21 cellular contexts compared by ENCODE assay signal in the genomic region with DNA sequence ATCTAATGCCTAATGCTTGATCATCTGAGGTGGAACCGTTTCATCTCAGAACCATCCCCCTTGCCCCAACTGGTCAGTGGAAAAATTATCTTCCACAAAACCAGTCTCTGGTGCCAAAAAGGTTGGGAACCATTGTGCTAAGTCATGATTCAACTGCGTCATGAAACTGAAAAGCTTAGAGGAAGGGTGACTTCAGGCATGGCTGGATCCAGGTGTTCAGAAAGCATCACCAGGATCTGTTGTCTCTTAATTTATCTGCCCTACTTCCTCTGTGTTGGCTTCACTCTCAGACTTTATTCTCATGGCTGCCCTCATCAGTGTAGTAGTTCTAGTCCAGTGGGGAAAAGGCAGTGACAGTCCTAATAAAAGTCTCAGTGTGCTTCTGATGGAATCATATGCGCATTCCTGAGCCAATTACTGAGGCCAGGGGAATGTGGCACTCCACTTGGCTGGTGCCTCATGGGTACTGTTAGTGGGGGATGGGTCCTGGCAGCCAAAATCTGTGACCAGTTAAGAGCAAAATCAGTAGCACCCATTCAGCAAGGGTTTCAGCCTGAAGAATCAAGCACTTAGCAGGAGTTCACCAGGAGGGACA.
DNase-seq lines count a peak whose midpoint lies in the region; ATAC-seq and TF ChIP-seq lines count a peak whose summit lies in the region.
"Had no signal": no experiment of that assay in that cellular context is flagged by ENCODE, and none has a peak within 500 bp of the region (broad histone marks: within the 10 kb centered on the region; RNA-seq: fewer than 3 reads in every experiment).

No MANE protein-coding gene starts in this region.

- no peak overlapping the region for H2BK15ac ChIP-seq in mesendoderm (replicated peaks; ENCODE audit: low read depth)

- no peak for ATAC-seq in GM18498 (IDR thresholded peaks at IDR 0.05; ENCODE audit: unreplicated experiment)
- ATAC-seq: CD8-positive, alpha-beta T cell had no signal

- H3K36me3 ChIP-seq in mesendoderm (ENCODE audit: control insufficient read depth, insufficient read depth, low read length) (no peaks in the 10 kb centered on the region), tibial nerve (no peaks in the 10 kb centered on the region)
- H3K36me3 ChIP-seq: MG63 had no signal

- no peak overlapping the region for H3K9ac ChIP-seq in mesendoderm (ENCODE audit: low read length)

- WGBS in mesendoderm (ENCODE audit: extremely low coverage, insufficient coverage, low lambda C conversion rate) = no CpG with 5 or more reads among the region's 3 CpGs
- 81 to 92% methylated on average over 3 of the region's 3 CpGs for WGBS in tibial nerve, 2 donors

- H3K23ac ChIP-seq in mesendoderm (ENCODE audit: low read length) = no peak overlapping the region

- TF ChIP-seq CTCF in GM12865 (IDR thresholded peaks at IDR 0.05; ENCODE audit: insufficient read depth, low read depth, low read length, missing control alignments) (no peak), tibial nerve (IDR thresholded peaks at IDR 0.05) (no peak)

- H3K27me3 ChIP-seq in mesendoderm (ENCODE audit: insufficient read depth, low read length, poor library complexity) = no peaks in the 10 kb centered on the region
- no peaks in the 10 kb centered on the region for H3K27me3 ChIP-seq in tibial nerve
- H3K27me3 ChIP-seq: MG63 had no signal

- H3K18ac ChIP-seq in mesendoderm (ENCODE audit: low read length) = no peak overlapping the region

- H3K4me3 ChIP-seq in GM12865 (ENCODE audit: low read depth, low read length) = no peak overlapping the region
- no peak overlapping the region for H3K4me3 ChIP-seq in mesendoderm (ENCODE audit: low read length)
- no peak overlapping the region for H3K4me3 ChIP-seq in tibial nerve
- H3K4me3 ChIP-seq: MG63 had no signal

- H4K8ac ChIP-seq in mesendoderm (ENCODE audit: low read depth, low read length) = no peak overlapping the region

- no peaks in the 10 kb centered on the region for H3K79me1 ChIP-seq in mesendoderm (ENCODE audit: low read length)

- no peak for TF ChIP-seq EP300 in tibial nerve (IDR thresholded peaks at IDR 0.05)

- H3K27ac ChIP-seq in mesendoderm (ENCODE audit: low read depth, low read length) = no peak overlapping the region
- no peak overlapping the region for H3K27ac ChIP-seq in tibial nerve
- H3K27ac ChIP-seq: C4-2B, RWPE1 had no signal

- H3K9me3 ChIP-seq in tibial nerve = no peaks in the 10 kb centered on the region
- H3K9me3 ChIP-seq: Caco-2, MG63 had no signal

- H3K56ac ChIP-seq in mesendoderm (ENCODE audit: low read length) = no peak overlapping the region

- no peaks in the 10 kb centered on the region for H3K79me2 ChIP-seq in mesendoderm (ENCODE audit: control insufficient read depth, insufficient read depth, low read length)

- no peak overlapping the region for H2AK5ac ChIP-seq in mesendoderm (ENCODE audit: low read length)

- H4K5ac ChIP-seq in mesendoderm (ENCODE audit: low read length) = no peak overlapping the region

- H3K4ac ChIP-seq in mesendoderm (ENCODE audit: low read depth, low read length) = no peak overlapping the region

- H3K4me1 ChIP-seq in mesendoderm (ENCODE audit: control insufficient read depth, low read depth, low read length) (no peaks in the 10 kb centered on the region), tibial nerve (no peaks in the 10 kb centered on the region)
- H3K4me1 ChIP-seq: Caco-2 had no signal

- H3K4me2 ChIP-seq in mesendoderm (ENCODE audit: low read length) = no peak overlapping the region

- no peak overlapping the region for H2BK120ac ChIP-seq in mesendoderm (ENCODE audit: low read depth, low read length)

- H2BK5ac ChIP-seq in mesendoderm (ENCODE audit: low read length) = no peak overlapping the region

- no peak for TF ChIP-seq POLR2A in tibial nerve (IDR thresholded peaks at IDR 0.05)

- peak; percentile 11 for DNase-seq in AG08395 (ENCODE audit: low spot score)
- peak; percentile 19 for DNase-seq in GM12865 (ENCODE audit: low read depth)
- peak; percentile 2 for DNase-seq in NAMALWA (ENCODE audit: low spot score)
- peak; percentile 16 for DNase-seq in mesendoderm
- no peak for DNase-seq in tibial nerve (ENCODE audit: low spot score in 2 of 2)
- DNase-seq in RKO (ENCODE audit: low spot score) = no peak
- DNase-seq: Caco-2; CD8-positive, alpha-beta T cell; H7; KG1; MG63; NCI-H1048; NCI-H1417; NCI-H1694; NCI-H2029 treated with DMSO at 0.1 percent for 48 hours; NCI-H2227 treated with DMSO at 0.1 percent for 48 hours; NCI-H526 treated with DMSO at 0.1 percent for 48 hours; SHP77 had no signal

Comparison
In these comparisons a context has a peak if more than half of its experiments do, and no peak if none do; other contexts are left out.
1. DNase-seq: peak in AG08395 (single experiment), GM12865 (single experiment), NAMALWA (single experiment) and mesendoderm (single experiment); none in tibial nerve (0 of 2) and RKO (single experiment).